Comparison of ENCODE assay signal across 18 cellular contexts in the genomic region with DNA sequence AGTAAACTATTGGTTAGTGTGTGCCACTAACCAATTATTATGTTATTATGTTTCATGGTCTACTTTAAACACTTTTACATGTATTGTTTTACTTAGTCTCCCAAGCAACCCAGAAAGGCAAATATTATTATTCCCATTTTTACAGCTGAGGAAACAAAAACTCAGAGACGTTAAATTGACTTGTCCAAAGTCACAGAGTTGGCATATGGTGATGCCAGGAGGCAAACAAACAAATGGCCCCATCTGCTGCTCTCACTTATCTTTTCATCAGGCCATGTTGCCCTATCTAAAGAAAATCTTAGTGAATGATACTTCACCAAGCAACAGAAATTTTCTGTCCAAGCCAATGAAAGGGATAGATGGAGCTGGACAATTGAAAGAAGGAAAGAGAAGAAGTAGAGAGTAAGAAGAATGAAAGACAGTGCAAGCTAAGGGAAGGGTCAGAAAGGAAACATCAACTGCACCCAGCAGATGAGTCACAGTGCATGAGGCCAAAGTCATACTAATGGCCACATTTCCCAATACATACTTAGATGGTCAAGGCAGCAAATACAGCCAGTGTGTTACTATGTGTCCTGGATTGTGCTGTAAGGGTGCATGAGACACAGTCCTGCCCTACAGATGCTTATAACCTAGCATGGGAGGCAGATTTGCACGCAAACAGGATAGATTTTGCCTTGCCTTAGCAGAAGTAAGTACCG.
DNase-seq lines count a peak whose midpoint lies in the region; TF ChIP-seq lines count a peak whose summit lies in the region.
"Had no signal": no experiment of that assay in that cellular context is flagged by ENCODE, and none has a peak within 500 bp of the region (broad histone marks: within the 10 kb centered on the region; RNA-seq: fewer than 3 reads in every experiment).

No MANE protein-coding gene starts in this region.

- H3K27ac Mint-ChIP-seq in chondrocyte (ENCODE audit: unreplicated experiment), result no peak overlapping the region
- H3K27ac Mint-ChIP-seq: activated naive CD4-positive, alpha-beta T cell treated with anti-CD3 and anti-CD28 coated beads, Interleukin-2, amount 50 U/mL, for 72 hours; immature natural killer cell; T-helper 1 cell treated with Interleukin-12 subunit alpha and Interleukin-12 subunit beta and Interleukin-4 antibody, amounts not matched to agents 30 μg/mL and 1 μg/mL, for 36 hours had no signal

- no peaks in the 10 kb centered on the region for H3K4me1 Mint-ChIP-seq in chondrocyte (ENCODE audit: low read depth)
- H3K4me1 Mint-ChIP-seq: immature natural killer cell had no signal

- H3K36me3 ChIP-seq in prostate gland, result no peaks in the 10 kb centered on the region
- H3K36me3 ChIP-seq: Peyer's patch had no signal

- no peak for TF ChIP-seq CTCF in prostate gland (IDR thresholded peaks at IDR 0.05)
- no peak for TF ChIP-seq CTCF in chondrocyte (IDR thresholded peaks at IDR 0.05)

- intact Hi-C loops in prostate gland (cut with DNase I), result no loop called here

- no peaks in the 10 kb centered on the region for H3K9me3 ChIP-seq in prostate gland
- H3K9me3 ChIP-seq: Caco-2, Peyer's patch had no signal

- no peak overlapping the region for H3K27ac ChIP-seq in prostate gland
- H3K27ac ChIP-seq: Peyer's patch, skin epidermis had no signal

- no peaks in the 10 kb centered on the region for H3K27me3 ChIP-seq in prostate gland (replicated peaks; ENCODE audit: insufficient read depth)
- H3K27me3 ChIP-seq: Peyer's patch had no signal

- TF ChIP-seq POLR2A in prostate gland (IDR thresholded peaks at IDR 0.05), result no peak

- H3K9me3 Mint-ChIP-seq in chondrocyte (ENCODE audit: low read depth), result peaks cover 7% of the 10 kb centered on the region
- H3K9me3 Mint-ChIP-seq: T-helper 1 cell treated with Interleukin-12 subunit alpha and Interleukin-12 subunit beta and Interleukin-4 antibody, amounts not matched to agents 30 μg/mL and 1 μg/mL, for 36 hours had no signal

- peak; percentile 57 for DNase-seq in NCI-H510A treated with DMSO at 0.1 percent for 48 hours (lab: John Stamatoyannopoulos, UW)
- no peak for DNase-seq in NCI-H510A (lab: John Stamatoyannopoulos, UW)
- DNase-seq in NCI-H1930 (lab: John Stamatoyannopoulos, UW), result peak; percentile 57 to 88
- peak; percentile 87 for DNase-seq in SHP77 treated with DMSO at 0.1 percent for 48 hours (lab: John Stamatoyannopoulos, UW)
- DNase-seq in prostate gland (ENCODE audit: low spot score), result peak; percentile 14
- no peak for DNase-seq in activated CD4-positive, alpha-beta T cell treated with anti-CD3 and anti-CD28 coated beads, Interleukin-2, amount 50 U/mL, for 48 hours
- no peak for DNase-seq in activated CD8-positive, alpha-beta memory T cell treated with anti-CD3 and anti-CD28 coated beads, Interleukin-2, amount 50 U/mL, for 4 hours
- no peak for DNase-seq in chondrocyte (ENCODE audit: low spot score)
- DNase-seq: ACHN; activated CD4-positive, CD25-positive, alpha-beta regulatory T cell treated with anti-CD3 and anti-CD28 coated beads, Interleukin-2, amount 50 U/mL, for 72 hours; Caco-2; immature natural killer cell; nucleus accumbens; Peyer's patch had no signal

- peaks cover 6% of the 10 kb centered on the region for H3K27me3 Mint-ChIP-seq in chondrocyte (ENCODE audit: low read depth)

- WGBS in prostate gland, result 76% methylated on average over 3 of the region's 3 CpGs

- no peaks in the 10 kb centered on the region for H3K4me1 ChIP-seq in prostate gland (replicated peaks)
- H3K4me1 ChIP-seq: Peyer's patch had no signal

- H3K36me3 Mint-ChIP-seq in chondrocyte (ENCODE audit: low read depth), result peaks cover 2% of the 10 kb centered on the region
- H3K36me3 Mint-ChIP-seq: activated naive CD4-positive, alpha-beta T cell treated with anti-CD3 and anti-CD28 coated beads, Interleukin-2, amount 50 U/mL, for 72 hours; immature natural killer cell had no signal

- no peak overlapping the region for H3K4me3 ChIP-seq in prostate gland
- H3K4me3 ChIP-seq: K562, Peyer's patch, skin epidermis had no signal

- no peak overlapping the region for H3K4me3 Mint-ChIP-seq in chondrocyte (ENCODE audit: unreplicated experiment)
- H3K4me3 Mint-ChIP-seq: immature natural killer cell; T-helper 1 cell treated with Interleukin-12 subunit alpha and Interleukin-12 subunit beta and Interleukin-4 antibody, amounts not matched to agents 30 μg/mL and 1 μg/mL, for 36 hours had no signal

Comparison
In these comparisons a context has a peak if more than half of its experiments do, and no peak if none do; other contexts are left out.
1. DNase-seq: peak in NCI-H510A treated with DMSO at 0.1 percent for 48 hours (single experiment), NCI-H1930 (2 of 2), SHP77 treated with DMSO at 0.1 percent for 48 hours (single experiment) and prostate gland (single experiment); none in NCI-H510A (single experiment), activated CD4-positive, alpha-beta T cell treated with anti-CD3 and anti-CD28 coated beads, Interleukin-2, amount 50 U/mL, for 48 hours (0 of 2), activated CD8-positive, alpha-beta memory T cell treated with anti-CD3 and anti-CD28 coated beads, Interleukin-2, amount 50 U/mL, for 4 hours (single experiment) and chondrocyte (single experiment).